In the genomic region with DNA sequence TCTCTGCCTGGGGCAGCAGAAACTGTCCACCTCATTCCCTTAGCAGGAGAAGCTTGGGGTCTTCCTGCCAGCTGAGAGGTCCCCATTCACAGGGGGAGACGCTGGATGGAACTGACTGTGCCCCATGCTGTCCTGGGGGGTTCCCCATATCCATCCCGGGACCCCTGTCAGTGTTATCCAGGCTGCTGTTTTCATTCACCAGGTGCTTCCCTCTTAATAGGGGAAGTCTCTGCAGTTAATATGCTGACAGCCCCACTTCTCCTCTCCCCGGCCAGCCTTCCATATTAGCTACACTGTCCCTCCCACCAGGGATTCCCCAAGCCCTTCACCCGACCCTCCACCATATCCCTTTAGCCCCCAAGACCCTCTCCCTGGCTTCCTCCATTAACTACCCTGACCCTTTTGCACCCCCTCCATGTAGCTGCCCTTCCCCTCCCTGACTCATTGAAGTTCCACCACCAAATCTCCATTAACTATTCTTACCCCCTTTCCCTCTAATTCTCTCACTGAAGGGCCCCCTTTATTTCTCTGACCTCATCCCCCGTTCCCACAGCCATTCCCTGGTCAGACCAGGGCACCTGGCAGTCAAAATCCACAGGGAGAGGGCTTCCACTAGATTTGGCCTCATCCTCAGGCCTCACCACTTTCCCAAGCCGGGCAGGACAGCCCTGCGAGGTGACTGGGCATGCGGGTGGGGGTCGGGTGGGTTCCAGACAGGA, we compare ENCODE assay signal across 1 cellular context.
TF ChIP-seq lines count a peak whose summit lies in the region.

No MANE protein-coding gene starts in this region.

TF ChIP-seq in HEK293, 187 proteins besides CTCF, POLR2A, EP300 and RAD21 (continued from another document):
- TF ChIP-seq ZBTB1 (tag by site-specific recombination; IDR thresholded peaks at IDR 0.05) (no peak), ZNF140 (tag by site-specific recombination; IDR thresholded peaks at IDR 0.05) (no peak), ZNF549 (tag by site-specific recombination; IDR thresholded peaks at IDR 0.05) (no peak), GLIS1 (tag by site-specific recombination; IDR thresholded peaks at IDR 0.05) (no peak), OSR2 (tag by site-specific recombination; IDR thresholded peaks at IDR 0.05) (no peak), HOXA7 (CRISPR knock-in tag; IDR thresholded peaks at IDR 0.05; ENCODE audit: borderline replicate concordance) (no peak), ZNF398 (tag by site-specific recombination; IDR thresholded peaks at IDR 0.05) (peak; percentile 87), ZXDB (tag by site-specific recombination; IDR thresholded peaks at IDR 0.05) (no peak), ZNF488 (tag by site-specific recombination; IDR thresholded peaks at IDR 0.05) (no peak), ZBTB8A (tag by site-specific recombination; IDR thresholded peaks at IDR 0.05) (no peak), ZNF580 (tag by site-specific recombination; IDR thresholded peaks at IDR 0.05) (no peak), ZNF785 (tag by site-specific recombination; IDR thresholded peaks at IDR 0.05) (no peak; the same call in 1 of the 2 replicates), ZNF701 (tag by site-specific recombination; IDR thresholded peaks at IDR 0.05) (no peak)
- TF ChIP-seq, protein P1, sequence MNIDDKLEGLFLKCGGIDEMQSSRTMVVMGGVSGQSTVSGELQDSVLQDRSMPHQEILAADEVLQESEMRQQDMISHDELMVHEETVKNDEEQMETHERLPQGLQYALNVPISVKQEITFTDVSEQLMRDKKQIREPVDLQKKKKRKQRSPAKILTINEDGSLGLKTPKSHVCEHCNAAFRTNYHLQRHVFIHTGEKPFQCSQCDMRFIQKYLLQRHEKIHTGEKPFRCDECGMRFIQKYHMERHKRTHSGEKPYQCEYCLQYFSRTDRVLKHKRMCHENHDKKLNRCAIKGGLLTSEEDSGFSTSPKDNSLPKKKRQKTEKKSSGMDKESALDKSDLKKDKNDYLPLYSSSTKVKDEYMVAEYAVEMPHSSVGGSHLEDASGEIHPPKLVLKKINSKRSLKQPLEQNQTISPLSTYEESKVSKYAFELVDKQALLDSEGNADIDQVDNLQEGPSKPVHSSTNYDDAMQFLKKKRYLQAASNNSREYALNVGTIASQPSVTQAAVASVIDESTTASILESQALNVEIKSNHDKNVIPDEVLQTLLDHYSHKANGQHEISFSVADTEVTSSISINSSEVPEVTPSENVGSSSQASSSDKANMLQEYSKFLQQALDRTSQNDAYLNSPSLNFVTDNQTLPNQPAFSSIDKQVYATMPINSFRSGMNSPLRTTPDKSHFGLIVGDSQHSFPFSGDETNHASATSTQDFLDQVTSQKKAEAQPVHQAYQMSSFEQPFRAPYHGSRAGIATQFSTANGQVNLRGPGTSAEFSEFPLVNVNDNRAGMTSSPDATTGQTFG (tag by site-specific recombination; IDR thresholded peaks at IDR 0.05; ENCODE audit: borderline replicate concordance), result no peak
- TF ChIP-seq, protein P2, sequence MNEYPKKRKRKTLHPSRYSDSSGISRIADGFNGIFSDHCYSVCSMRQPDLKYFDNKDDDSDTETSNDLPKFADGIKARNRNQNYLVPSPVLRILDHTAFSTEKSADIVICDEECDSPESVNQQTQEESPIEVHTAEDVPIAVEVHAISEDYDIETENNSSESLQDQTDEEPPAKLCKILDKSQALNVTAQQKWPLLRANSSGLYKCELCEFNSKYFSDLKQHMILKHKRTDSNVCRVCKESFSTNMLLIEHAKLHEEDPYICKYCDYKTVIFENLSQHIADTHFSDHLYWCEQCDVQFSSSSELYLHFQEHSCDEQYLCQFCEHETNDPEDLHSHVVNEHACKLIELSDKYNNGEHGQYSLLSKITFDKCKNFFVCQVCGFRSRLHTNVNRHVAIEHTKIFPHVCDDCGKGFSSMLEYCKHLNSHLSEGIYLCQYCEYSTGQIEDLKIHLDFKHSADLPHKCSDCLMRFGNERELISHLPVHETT (tag by site-specific recombination; IDR thresholded peaks at IDR 0.05), result no peak
